8 cellular contexts compared by ENCODE assay signal in genomic region chr18:54119524-54120019, GRCh38.
DNase-seq lines count a peak whose midpoint lies in the region; ATAC-seq, FAIRE-seq and TF ChIP-seq lines count a peak whose summit lies in the region.

No MANE protein-coding gene starts in this region.

- no peaks in the 10 kb centered on the region for H3K9me3 ChIP-seq in SK-N-MC (ENCODE audit: low read depth, low read length)
- no peaks in the 10 kb centered on the region for H3K9me3 ChIP-seq in H1 (ENCODE audit: insufficient read depth in 2 of 2, low read depth in 1 of 2, low read length in 1 of 2)
- no peaks in the 10 kb centered on the region for H3K9me3 ChIP-seq in MG63

- no peak overlapping the region for H2BK15ac ChIP-seq in H1 (ENCODE audit: low read length)
- H2BK15ac ChIP-seq in mesendoderm (replicated peaks; ENCODE audit: low read depth): no peak overlapping the region

- 0 out of 2 replicates have a peak overlapping the region, but pooled peaks have one; percentile 29 for H2BK12ac ChIP-seq in H1 (ENCODE audit: low read depth, low read length)

- no peak overlapping the region for H3K14ac ChIP-seq in H1 (ENCODE audit: insufficient read length)

- H2BK20ac ChIP-seq in H1 (ENCODE audit: low read length): no peak overlapping the region

- TF ChIP-seq CTCF in GM13976 (IDR thresholded peaks at IDR 0.05; ENCODE audit: borderline replicate concordance, control extremely low read depth, extremely low read depth, insufficient read depth, missing control alignments): peak; percentile 49
- peak in 2 of 3 experiments; percentile 54 to 78; a peak in 2 of 4 replicates for TF ChIP-seq CTCF in H1 (IDR thresholded peaks at IDR 0.05; ENCODE audit: control extremely low read depth in 1 of 3, insufficient read depth in 1 of 3, low read depth in 1 of 3, low read length in 3 of 3)

- peak overlapping the region; percentile 100 for H2AFZ ChIP-seq in H1 (ENCODE audit: low read length)

- H3K9ac ChIP-seq in SK-N-MC (ENCODE audit: insufficient read length) (peak overlapping the region; percentile 63), H1 (replicated peaks in 1 of 4; ENCODE audit: extremely low read depth in 1 of 4, low read depth in 3 of 4, low read length in 3 of 4) (no peak overlapping the region), mesendoderm (ENCODE audit: low read length) (no peak overlapping the region)

- peaks cover 0 to 16% (median 7%) of the 10 kb centered on the region in 4 experiments; a peak in 4 of 7 replicates for H3K4me1 ChIP-seq in H1 (replicated peaks in 1 of 4; ENCODE audit: control insufficient read depth in 3 of 4, insufficient read depth in 4 of 4, low read length in 3 of 4)
- no peaks in the 10 kb centered on the region for H3K4me1 ChIP-seq in mesendoderm (ENCODE audit: control insufficient read depth, low read depth, low read length)

- in situ Hi-C loops in GM13976 (cut with MboI; ENCODE audit: low sequenced_read_pairs, unreplicated experiment): loop anchor here (10.0 to 25.0 kb wide), 2 partner anchors 432 to 555 kb away; no protein-coding TSS in a partner anchor

- no peaks in the 10 kb centered on the region for H3K27me3 ChIP-seq in H1 (replicated peaks in 1 of 4; ENCODE audit: control insufficient read depth in 3 of 4, extremely low read depth in 1 of 4, insufficient read depth in 3 of 4, low read length in 3 of 4)
- H3K27me3 ChIP-seq in mesendoderm (ENCODE audit: insufficient read depth, low read length, poor library complexity): no peaks in the 10 kb centered on the region
- H3K27me3 ChIP-seq in MG63: no peaks in the 10 kb centered on the region

- 70% methylated on average over 6 of the region's 6 CpGs; no CpG with 5 or more reads in 1 of the 2 experiments for WGBS in H1 (ENCODE audit: extremely low coverage in 1 of 2, insufficient coverage in 1 of 2, insufficient read length in 1 of 2, insufficient replicate concordance in 2 of 2, low coverage in 1 of 2, low lambda C conversion rate in 2 of 2, missing lambda C conversion rate in 1 of 2), 2 experiments
- WGBS in mesendoderm (ENCODE audit: extremely low coverage, insufficient coverage, low lambda C conversion rate): no CpG with 5 or more reads among the region's 6 CpGs

- H4K91ac ChIP-seq in H1 (replicated peaks; ENCODE audit: insufficient read length, low read length): no peak overlapping the region

- H2BK5ac ChIP-seq in H1 (ENCODE audit: low read depth, low read length) (no peak overlapping the region), mesendoderm (ENCODE audit: low read length) (no peak overlapping the region)

- H2AK5ac ChIP-seq in H1 (ENCODE audit: low read depth, low read length) (no peak overlapping the region), mesendoderm (ENCODE audit: low read length) (no peak overlapping the region)

- H3K4ac ChIP-seq in H1 (replicated peaks; ENCODE audit: insufficient read length, low read depth, low read length) (no peak overlapping the region), mesendoderm (ENCODE audit: low read depth, low read length) (no peak overlapping the region)

- H3K23me2 ChIP-seq in H1 (ENCODE audit: low read depth, low read length): peaks cover 2% of the 10 kb centered on the region; the same call in 1 of the 2 replicates

- no peak overlapping the region for H2BK120ac ChIP-seq in H1 (replicated peaks; ENCODE audit: low read depth, low read length)
- no peak overlapping the region for H2BK120ac ChIP-seq in mesendoderm (ENCODE audit: low read depth, low read length)

- peak; percentile 81 for FAIRE-seq in H1 (lab: Jason Lieb, UNC)

- H3K79me1 ChIP-seq in H1 (ENCODE audit: low read depth, low read length): no peaks in the 10 kb centered on the region
- H3K79me1 ChIP-seq in mesendoderm (ENCODE audit: low read length): no peaks in the 10 kb centered on the region

- H3K79me2 ChIP-seq in H1 (ENCODE audit: control insufficient read depth in 1 of 2, insufficient read depth in 2 of 2, low read length in 2 of 2) (no peaks in the 10 kb centered on the region), mesendoderm (ENCODE audit: control insufficient read depth, insufficient read depth, low read length) (no peaks in the 10 kb centered on the region)

- POLR2A ChIA-PET in H1 (lab: Charles Lee; ENCODE audit: partially characterized antibody): interaction anchor here (1.0 to 1.1 kb wide), 2 partner anchors 14 to 16 kb away, joined by 3 read pairs; no protein-coding TSS in a partner anchor

- no peak overlapping the region for H4K5ac ChIP-seq in H1 (ENCODE audit: insufficient read length, low read depth, low read length)
- H4K5ac ChIP-seq in mesendoderm (ENCODE audit: low read length): no peak overlapping the region

- peak; percentile 92 for ATAC-seq in HG02642 (IDR thresholded peaks at IDR 0.05; ENCODE audit: poor library complexity, unreplicated experiment)

- no peak for TF ChIP-seq POLR2A in H1 (IDR thresholded peaks at IDR 0.05; ENCODE audit: control extremely low read depth in 1 of 2, low read depth in 2 of 2, low read length in 2 of 2)

- H3K4me3 ChIP-seq in SK-N-MC (peak overlapping the region; percentile 73), H1 (ENCODE audit: extremely low read depth in 1 of 4, insufficient read depth in 2 of 4, low read depth in 3 of 4, low read length in 4 of 4) (peak overlapping the region in 1 of 4 experiments; percentile 12; a peak in 1 of 8 replicates), mesendoderm (ENCODE audit: low read length) (no peak overlapping the region), MG63 (no peak overlapping the region)

- no peak for TF ChIP-seq EP300 in H1 (IDR thresholded peaks at IDR 0.05; ENCODE audit: borderline replicate concordance in 1 of 2, low read depth in 2 of 2, low read length in 2 of 2)

- CTCF ChIA-PET in H1 (lab: Charles Lee; ENCODE audit: partially characterized antibody): interaction anchor here (0.5 to 7.8 kb wide), 47 partner anchors 9 to 1937 kb away, joined by 3 to 48 read pairs (median 4); no protein-coding TSS in a partner anchor

- H3K4me2 ChIP-seq in H1 (ENCODE audit: insufficient read depth in 1 of 2, low read depth in 2 of 2, low read length in 2 of 2): no peak overlapping the region
- H3K4me2 ChIP-seq in mesendoderm (ENCODE audit: low read length): no peak overlapping the region

- no peak overlapping the region for H3K23ac ChIP-seq in H1 (ENCODE audit: insufficient read length)
- H3K23ac ChIP-seq in mesendoderm (ENCODE audit: low read length): no peak overlapping the region

- H4K20me1 ChIP-seq in H1 (replicated peaks in 1 of 2; ENCODE audit: control insufficient read depth in 1 of 2, insufficient read depth in 2 of 2, low read length in 2 of 2): no peaks in the 10 kb centered on the region

- no peak overlapping the region for H3K27ac ChIP-seq in SK-N-MC
- no peak overlapping the region for H3K27ac ChIP-seq in H1 (ENCODE audit: low read depth, low read length)
- H3K27ac ChIP-seq in mesendoderm (ENCODE audit: low read depth, low read length): no peak overlapping the region

- H3K18ac ChIP-seq in H1 (ENCODE audit: extremely low read depth, low read length) (0 out of 2 replicates have a peak overlapping the region, but pooled peaks have one; percentile 26), mesendoderm (ENCODE audit: low read length) (no peak overlapping the region)

- peak; percentile 86 to 90 for TF ChIP-seq RAD21 in H1 (IDR thresholded peaks at IDR 0.05 in 1 of 2, conservative IDR thresholded peaks at IDR 0.05 in 1 of 2; ENCODE audit: low read depth in 2 of 2, low read length in 2 of 2)

- H3K36me3 ChIP-seq in SK-N-MC (ENCODE audit: insufficient read depth, low read length) (no peaks in the 10 kb centered on the region), H1 (ENCODE audit: control insufficient read depth in 2 of 4, insufficient read depth in 4 of 4, low read length in 3 of 4) (no peaks in the 10 kb centered on the region), mesendoderm (ENCODE audit: control insufficient read depth, insufficient read depth, low read length) (no peaks in the 10 kb centered on the region), MG63 (no peaks in the 10 kb centered on the region)

- H3K56ac ChIP-seq in H1 (replicated peaks; ENCODE audit: insufficient read length, low read depth, low read length) (no peak overlapping the region), mesendoderm (ENCODE audit: low read length) (peak overlapping the region; percentile 5)

- H4K8ac ChIP-seq in H1 (ENCODE audit: extremely low read depth, insufficient read depth, low read length) (no peak overlapping the region), mesendoderm (ENCODE audit: low read depth, low read length) (no peak overlapping the region)

- peak; percentile 84 for DNase-seq in Ammon's horn (ENCODE audit: low spot score)
- DNase-seq in GM13976 (ENCODE audit: low spot score): peak; percentile 31
- peak; percentile 71 for DNase-seq in MV-4-11 (lab: John Stamatoyannopoulos, UW)
- DNase-seq in SK-N-MC (ENCODE audit: low read depth, low spot score): peak; percentile 65
- DNase-seq in H1 (ENCODE audit: low read depth in 1 of 2, low spot score in 2 of 2): peak in 1 of 2 experiments; percentile 54
- peak; percentile 75 for DNase-seq in mesendoderm
- DNase-seq in MG63: no peak

TF ChIP-seq in H1, 55 proteins besides CTCF, POLR2A, EP300 and RAD21 (continues in another document):
- TF ChIP-seq SAP30 (IDR thresholded peaks at IDR 0.05; ENCODE audit: insufficient read depth, insufficient replicate concordance, low read length) (no peak), TAF1 (IDR thresholded peaks at IDR 0.05; ENCODE audit: low read depth, low read length) (no peak), YY1 (IDR thresholded peaks at IDR 0.05; ENCODE audit: low read depth, low read length) (peak; percentile 77), USF2 (IDR thresholded peaks at IDR 0.05; ENCODE audit: low read length) (peak; percentile 53), CBX8 (IDR thresholded peaks at IDR 0.05; ENCODE audit: borderline replicate concordance, low read depth, low read length) (no peak), EZH2 (IDR thresholded peaks at IDR 0.05; ENCODE audit: low read depth, low read length, severe bottlenecking) (no peak)
